Comparison of ENCODE assay signal across 1 cellular context in the genomic region with DNA sequence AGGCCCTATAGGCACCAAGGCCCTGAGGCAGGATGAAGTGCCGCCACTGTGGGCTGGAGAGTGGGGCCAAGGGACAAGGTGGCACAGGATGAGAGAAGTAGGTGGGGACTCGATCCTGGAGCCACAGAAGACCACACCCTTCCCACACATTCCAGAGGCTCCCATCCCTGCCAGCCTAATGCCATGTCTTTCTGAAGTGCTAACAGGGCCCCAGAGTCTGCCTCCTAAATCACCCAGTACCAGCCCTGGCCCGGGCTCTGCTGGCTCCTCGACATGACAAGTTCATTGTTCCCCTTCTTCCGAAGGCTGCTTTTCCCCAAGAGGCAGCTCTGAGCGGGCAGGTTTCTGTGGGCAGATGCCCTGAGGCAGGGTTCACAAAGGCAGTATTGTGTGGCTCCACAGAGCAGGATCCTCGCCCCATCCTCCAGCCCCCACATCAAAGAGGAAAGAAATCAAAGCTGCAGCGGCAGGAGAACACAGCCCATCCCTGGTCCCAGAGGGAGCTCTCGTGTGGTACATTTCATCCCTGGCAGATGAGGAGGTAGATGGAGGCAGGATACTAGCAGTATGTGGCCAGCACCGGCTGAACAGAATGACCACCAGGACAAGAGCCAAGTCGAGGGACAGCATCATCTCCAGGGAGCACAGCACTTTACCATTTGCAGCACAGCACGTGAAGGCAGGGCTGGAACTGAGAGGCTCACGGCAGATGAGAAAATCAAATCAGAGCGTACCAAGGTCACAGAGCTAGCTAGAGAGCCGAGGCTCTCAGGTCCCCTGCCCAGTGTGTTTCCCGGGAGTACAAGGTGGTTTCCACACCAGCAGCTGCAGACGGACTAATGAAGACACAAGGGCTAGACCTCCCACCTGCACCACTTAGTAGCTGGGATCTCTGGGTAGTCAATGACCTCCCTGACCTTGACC.
A peak's percentile ranks its signal among the peaks of the same experiment; 100 is the strongest.
TF ChIP-seq lines count a peak whose summit lies in the region.

No MANE protein-coding gene starts in this region.

TF ChIP-seq in HepG2, 621 proteins besides CTCF, POLR2A, EP300 and RAD21 (continued from another document):
- TF ChIP-seq, protein P1, sequence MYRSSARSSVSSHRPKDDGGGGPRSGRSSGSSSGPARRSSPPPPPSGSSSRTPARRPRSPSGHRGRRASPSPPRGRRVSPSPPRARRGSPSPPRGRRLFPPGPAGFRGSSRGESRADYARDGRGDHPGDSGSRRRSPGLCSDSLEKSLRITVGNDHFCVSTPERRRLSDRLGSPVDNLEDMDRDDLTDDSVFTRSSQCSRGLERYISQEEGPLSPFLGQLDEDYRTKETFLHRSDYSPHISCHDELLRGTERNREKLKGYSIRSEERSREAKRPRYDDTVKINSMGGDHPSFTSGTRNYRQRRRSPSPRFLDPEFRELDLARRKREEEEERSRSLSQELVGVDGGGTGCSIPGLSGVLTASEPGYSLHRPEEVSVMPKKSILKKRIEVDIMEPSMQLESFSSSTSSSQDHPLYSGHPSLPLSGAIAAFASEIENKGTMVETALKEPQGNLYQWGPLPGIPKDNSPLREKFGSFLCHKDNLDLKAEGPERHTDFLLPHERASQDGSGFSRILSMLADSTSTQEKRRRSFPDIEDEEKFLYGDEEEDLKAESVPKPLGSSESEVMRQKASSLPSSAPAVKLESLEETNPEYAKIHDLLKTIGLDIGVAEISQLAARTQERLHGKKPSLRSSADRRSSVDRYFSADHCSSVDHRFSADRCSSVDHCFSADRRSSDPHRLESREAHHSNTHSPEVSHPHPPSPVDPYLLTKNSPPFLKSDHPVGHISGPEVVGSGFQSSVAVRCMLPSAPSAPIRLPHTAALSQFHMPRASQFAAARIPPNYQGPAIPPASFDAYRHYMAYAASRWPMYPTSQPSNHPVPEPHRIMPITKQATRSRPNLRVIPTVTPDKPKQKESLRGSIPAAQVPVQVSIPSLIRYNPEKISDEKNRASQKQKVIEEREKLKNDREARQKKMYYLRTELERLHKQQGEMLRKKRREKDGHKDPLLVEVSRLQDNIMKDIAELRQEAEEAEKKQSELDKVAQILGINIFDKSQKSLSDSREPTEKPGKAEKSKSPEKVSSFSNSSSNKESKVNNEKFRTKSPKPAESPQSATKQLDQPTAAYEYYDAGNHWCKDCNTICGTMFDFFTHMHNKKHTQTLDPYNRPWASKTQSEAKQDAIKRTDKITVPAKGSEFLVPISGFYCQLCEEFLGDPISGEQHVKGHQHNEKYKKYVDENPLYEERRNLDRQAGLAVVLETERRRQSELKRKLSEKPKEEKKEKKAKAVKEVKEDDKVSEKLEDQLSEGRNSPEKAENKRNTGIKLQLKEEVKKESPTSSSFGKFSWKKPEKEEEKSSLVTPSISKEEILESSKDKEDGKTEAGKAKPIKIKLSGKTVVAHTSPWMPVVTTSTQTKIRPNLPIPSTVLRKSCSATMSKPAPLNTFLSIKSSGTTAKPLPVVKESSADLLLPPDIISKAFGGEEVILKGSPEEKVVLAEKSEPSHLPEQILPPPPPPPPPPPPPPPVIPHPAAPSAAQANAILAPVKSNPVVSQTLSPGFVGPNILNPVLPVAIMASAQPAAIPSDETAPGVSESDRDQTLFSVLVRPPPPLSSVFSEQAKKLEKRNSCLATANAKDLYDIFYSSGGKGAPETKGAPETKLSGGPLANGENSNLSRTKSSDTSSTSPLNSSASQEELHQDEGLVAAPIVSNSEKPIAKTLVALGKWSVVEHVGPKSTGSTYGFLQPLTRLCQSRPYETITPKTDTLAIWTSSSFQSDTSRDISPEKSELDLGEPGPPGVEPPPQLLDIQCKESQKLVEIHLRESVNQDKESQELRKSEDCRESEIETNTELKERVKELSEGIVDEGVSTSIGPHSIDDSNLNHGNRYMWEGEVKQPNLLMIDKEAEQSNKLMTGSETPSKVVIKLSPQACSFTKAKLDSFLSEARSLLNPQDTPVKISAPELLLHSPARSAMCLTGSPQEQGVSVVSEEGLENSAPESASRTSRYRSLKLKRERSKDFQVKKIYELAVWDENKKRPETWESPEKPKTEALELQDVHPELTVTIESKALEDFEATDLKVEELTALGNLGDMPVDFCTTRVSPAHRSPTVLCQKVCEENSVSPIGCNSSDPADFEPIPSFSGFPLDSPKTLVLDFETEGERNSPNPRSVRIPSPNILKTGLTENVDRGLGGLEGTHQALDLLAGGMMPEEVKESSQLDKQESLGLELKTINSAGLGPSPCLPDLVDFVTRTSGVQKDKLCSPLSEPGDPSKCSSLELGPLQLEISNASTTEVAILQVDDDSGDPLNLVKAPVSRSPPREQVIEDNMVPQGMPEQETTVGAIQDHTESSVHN (CRISPR knock-in tag; IDR thresholded peaks at IDR 0.05) = no peak
- TF ChIP-seq ZNF333 (CRISPR knock-in tag; IDR thresholded peaks at IDR 0.05; ENCODE audit: borderline replicate concordance) (no peak), ZNF547 (CRISPR knock-in tag; IDR thresholded peaks at IDR 0.05) (0 out of 2 replicates have a peak, but pooled peaks have one; percentile 20), CHD4 (IDR thresholded peaks at IDR 0.05; ENCODE audit: borderline replicate concordance, low read length) (0 out of 2 replicates have a peak, but pooled peaks have one; percentile 5), PHF20 (CRISPR knock-in tag; IDR thresholded peaks at IDR 0.05) (no peak), ZNF263 (CRISPR knock-in tag; IDR thresholded peaks at IDR 0.05) (peak; percentile 79), MED1 (CRISPR knock-in tag; IDR thresholded peaks at IDR 0.05) (peak; percentile 72), HDAC1 (CRISPR knock-in tag; IDR thresholded peaks at IDR 0.05) (peak; percentile 84), NR2F1 (CRISPR knock-in tag; IDR thresholded peaks at IDR 0.05) (peak in 1 of 2 experiments; percentile 62; a peak in 3 of 4 replicates), SOX5 (CRISPR knock-in tag; IDR thresholded peaks at IDR 0.05; ENCODE audit: borderline replicate concordance) (peak; percentile 73; the same call in 1 of the 2 replicates), ZNF557 (CRISPR knock-in tag; IDR thresholded peaks at IDR 0.05) (0 out of 2 replicates have a peak, but pooled peaks have one; percentile 50)
- TF ChIP-seq, protein P2, sequence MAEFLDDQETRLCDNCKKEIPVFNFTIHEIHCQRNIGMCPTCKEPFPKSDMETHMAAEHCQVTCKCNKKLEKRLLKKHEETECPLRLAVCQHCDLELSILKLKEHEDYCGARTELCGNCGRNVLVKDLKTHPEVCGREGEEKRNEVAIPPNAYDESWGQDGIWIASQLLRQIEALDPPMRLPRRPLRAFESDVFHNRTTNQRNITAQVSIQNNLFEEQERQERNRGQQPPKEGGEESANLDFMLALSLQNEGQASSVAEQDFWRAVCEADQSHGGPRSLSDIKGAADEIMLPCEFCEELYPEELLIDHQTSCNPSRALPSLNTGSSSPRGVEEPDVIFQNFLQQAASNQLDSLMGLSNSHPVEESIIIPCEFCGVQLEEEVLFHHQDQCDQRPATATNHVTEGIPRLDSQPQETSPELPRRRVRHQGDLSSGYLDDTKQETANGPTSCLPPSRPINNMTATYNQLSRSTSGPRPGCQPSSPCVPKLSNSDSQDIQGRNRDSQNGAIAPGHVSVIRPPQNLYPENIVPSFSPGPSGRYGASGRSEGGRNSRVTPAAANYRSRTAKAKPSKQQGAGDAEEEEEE (CRISPR knock-in tag; IDR thresholded peaks at IDR 0.05; ENCODE audit: borderline replicate concordance) = no peak
- TF ChIP-seq, protein P3, sequence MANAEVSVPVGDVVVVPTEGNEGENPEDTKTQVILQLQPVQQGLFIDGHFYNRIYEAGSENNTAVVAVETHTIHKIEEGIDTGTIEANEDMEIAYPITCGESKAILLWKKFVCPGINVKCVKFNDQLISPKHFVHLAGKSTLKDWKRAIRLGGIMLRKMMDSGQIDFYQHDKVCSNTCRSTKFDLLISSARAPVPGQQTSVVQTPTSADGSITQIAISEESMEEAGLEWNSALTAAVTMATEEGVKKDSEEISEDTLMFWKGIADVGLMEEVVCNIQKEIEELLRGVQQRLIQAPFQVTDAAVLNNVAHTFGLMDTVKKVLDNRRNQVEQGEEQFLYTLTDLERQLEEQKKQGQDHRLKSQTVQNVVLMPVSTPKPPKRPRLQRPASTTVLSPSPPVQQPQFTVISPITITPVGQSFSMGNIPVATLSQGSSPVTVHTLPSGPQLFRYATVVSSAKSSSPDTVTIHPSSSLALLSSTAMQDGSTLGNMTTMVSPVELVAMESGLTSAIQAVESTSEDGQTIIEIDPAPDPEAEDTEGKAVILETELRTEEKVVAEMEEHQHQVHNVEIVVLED (CRISPR knock-in tag; IDR thresholded peaks at IDR 0.05; ENCODE audit: borderline replicate concordance) = peak; percentile 8; the same call in 1 of the 2 replicates
- TF ChIP-seq, protein P4, sequence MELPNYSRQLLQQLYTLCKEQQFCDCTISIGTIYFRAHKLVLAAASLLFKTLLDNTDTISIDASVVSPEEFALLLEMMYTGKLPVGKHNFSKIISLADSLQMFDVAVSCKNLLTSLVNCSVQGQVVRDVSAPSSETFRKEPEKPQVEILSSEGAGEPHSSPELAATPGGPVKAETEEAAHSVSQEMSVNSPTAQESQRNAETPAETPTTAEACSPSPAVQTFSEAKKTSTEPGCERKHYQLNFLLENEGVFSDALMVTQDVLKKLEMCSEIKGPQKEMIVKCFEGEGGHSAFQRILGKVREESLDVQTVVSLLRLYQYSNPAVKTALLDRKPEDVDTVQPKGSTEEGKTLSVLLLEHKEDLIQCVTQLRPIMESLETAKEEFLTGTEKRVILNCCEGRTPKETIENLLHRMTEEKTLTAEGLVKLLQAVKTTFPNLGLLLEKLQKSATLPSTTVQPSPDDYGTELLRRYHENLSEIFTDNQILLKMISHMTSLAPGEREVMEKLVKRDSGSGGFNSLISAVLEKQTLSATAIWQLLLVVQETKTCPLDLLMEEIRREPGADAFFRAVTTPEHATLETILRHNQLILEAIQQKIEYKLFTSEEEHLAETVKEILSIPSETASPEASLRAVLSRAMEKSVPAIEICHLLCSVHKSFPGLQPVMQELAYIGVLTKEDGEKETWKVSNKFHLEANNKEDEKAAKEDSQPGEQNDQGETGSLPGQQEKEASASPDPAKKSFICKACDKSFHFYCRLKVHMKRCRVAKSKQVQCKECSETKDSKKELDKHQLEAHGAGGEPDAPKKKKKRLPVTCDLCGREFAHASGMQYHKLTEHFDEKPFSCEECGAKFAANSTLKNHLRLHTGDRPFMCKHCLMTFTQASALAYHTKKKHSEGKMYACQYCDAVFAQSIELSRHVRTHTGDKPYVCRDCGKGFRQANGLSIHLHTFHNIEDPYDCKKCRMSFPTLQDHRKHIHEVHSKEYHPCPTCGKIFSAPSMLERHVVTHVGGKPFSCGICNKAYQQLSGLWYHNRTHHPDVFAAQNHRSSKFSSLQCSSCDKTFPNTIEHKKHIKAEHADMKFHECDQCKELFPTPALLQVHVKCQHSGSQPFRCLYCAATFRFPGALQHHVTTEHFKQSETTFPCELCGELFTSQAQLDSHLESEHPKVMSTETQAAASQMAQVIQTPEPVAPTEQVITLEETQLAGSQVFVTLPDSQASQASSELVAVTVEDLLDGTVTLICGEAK (IDR thresholded peaks at IDR 0.05) = no peak
- TF ChIP-seq, protein P4 (CRISPR knock-in tag; IDR thresholded peaks at IDR 0.05) = no peak
- TF ChIP-seq, protein P5, sequence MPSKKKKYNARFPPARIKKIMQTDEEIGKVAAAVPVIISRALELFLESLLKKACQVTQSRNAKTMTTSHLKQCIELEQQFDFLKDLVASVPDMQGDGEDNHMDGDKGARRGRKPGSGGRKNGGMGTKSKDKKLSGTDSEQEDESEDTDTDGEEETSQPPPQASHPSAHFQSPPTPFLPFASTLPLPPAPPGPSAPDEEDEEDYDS (CRISPR knock-in tag; IDR thresholded peaks at IDR 0.05) = peak; percentile 61
- TF ChIP-seq, protein P6, sequence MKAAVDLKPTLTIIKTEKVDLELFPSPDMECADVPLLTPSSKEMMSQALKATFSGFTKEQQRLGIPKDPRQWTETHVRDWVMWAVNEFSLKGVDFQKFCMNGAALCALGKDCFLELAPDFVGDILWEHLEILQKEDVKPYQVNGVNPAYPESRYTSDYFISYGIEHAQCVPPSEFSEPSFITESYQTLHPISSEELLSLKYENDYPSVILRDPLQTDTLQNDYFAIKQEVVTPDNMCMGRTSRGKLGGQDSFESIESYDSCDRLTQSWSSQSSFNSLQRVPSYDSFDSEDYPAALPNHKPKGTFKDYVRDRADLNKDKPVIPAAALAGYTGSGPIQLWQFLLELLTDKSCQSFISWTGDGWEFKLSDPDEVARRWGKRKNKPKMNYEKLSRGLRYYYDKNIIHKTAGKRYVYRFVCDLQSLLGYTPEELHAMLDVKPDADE (CRISPR knock-in tag; IDR thresholded peaks at IDR 0.05) = no peak
- TF ChIP-seq, protein P7, sequence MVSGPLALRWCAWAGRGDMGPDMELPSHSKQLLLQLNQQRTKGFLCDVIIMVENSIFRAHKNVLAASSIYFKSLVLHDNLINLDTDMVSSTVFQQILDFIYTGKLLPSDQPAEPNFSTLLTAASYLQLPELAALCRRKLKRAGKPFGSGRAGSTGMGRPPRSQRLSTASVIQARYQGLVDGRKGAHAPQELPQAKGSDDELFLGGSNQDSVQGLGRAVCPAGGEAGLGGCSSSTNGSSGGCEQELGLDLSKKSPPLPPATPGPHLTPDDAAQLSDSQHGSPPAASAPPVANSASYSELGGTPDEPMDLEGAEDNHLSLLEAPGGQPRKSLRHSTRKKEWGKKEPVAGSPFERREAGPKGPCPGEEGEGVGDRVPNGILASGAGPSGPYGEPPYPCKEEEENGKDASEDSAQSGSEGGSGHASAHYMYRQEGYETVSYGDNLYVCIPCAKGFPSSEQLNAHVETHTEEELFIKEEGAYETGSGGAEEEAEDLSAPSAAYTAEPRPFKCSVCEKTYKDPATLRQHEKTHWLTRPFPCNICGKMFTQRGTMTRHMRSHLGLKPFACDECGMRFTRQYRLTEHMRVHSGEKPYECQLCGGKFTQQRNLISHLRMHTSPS (CRISPR knock-in tag; IDR thresholded peaks at IDR 0.05; ENCODE audit: low read depth) = peak; percentile 68; the same call in 1 of the 2 replicates
